In genomic region chr6:28848756-28849155, GRCh38 we compare ENCODE assay signal across 8 cellular contexts.
DNase-seq lines count a peak whose midpoint lies in the region; TF ChIP-seq lines count a peak whose summit lies in the region.
"Not testable (repeated sequence)": the region's sequence is repeated elsewhere in the genome, so short reads cannot be mapped to it uniquely, and the experiment has no call there.

No MANE protein-coding gene starts in this region.

- peak; percentile 27 for TF ChIP-seq CTCF in C4-2B (conservative IDR thresholded peaks at IDR 0.05)
- TF ChIP-seq CTCF in GM13977 (IDR thresholded peaks at IDR 0.05; ENCODE audit: extremely low read depth, insufficient read depth, missing control alignments), result peak; percentile 6
- TF ChIP-seq CTCF in SU-DHL-6 (IDR thresholded peaks at IDR 0.05; ENCODE audit: insufficient read depth, low read length, poor library complexity, severe bottlenecking), result peak; percentile 12
- peak; percentile 32 for TF ChIP-seq CTCF in epithelial cell of proximal tubule (conservative IDR thresholded peaks at IDR 0.05; ENCODE audit: low read depth, low read length)

- in situ Hi-C loops in GM13977 (cut with MboI; ENCODE audit: low pct_unique_long_range_greater_than_20kb, low sequenced_read_pairs, unreplicated experiment), result not testable (repeated sequence)

- H3K4me2 ChIP-seq in SU-DHL-6 (ENCODE audit: low read depth, low read length, poor library complexity, severe bottlenecking), result not testable (repeated sequence)

- not testable (repeated sequence) for H2AFZ ChIP-seq in SU-DHL-6 (ENCODE audit: low read depth, low read length, severe bottlenecking)

- H3K4me3 ChIP-seq in SU-DHL-6 (ENCODE audit: insufficient read depth, low read length, poor library complexity, severe bottlenecking); epithelial cell of proximal tubule (ENCODE audit: low read depth, low read length): not testable (repeated sequence)

- not testable (repeated sequence) for H3K79me2 ChIP-seq in SU-DHL-6 (ENCODE audit: insufficient read depth, low read length)

- POLR2A ChIA-PET in activated CD4-positive, alpha-beta T cell treated with anti-CD3 and anti-CD28 coated beads, Interleukin-2, amount 10 ng/mL, durations not matched to agents 7 days and 5 days (lab: Charles Lee), result interaction anchor here (0.7 kb wide), 1 partner anchor 281 kb away, joined by 3 read pairs; no protein-coding TSS in a partner anchor

- CTCF ChIA-PET in activated CD4-positive, alpha-beta T cell treated with anti-CD3 and anti-CD28 coated beads, Interleukin-2, amount 10 ng/mL, durations not matched to agents 7 days and 5 days (lab: Charles Lee), result interaction anchor here (0.8 to 1.7 kb wide), 7 partner anchors 9 to 167 kb away, joined by 3 to 5 read pairs (median 3); partner anchors contain the start of gene TRIM27

- H3K4me3 Mint-ChIP-seq in activated CD4-positive, alpha-beta T cell treated with anti-CD3 and anti-CD28 coated beads, Interleukin-2, amount 10 ng/mL, durations not matched to agents 7 days and 5 days, result not testable (repeated sequence)

- H3K27me3 Mint-ChIP-seq in activated CD4-positive, alpha-beta T cell treated with anti-CD3 and anti-CD28 coated beads, Interleukin-2, amount 10 ng/mL, durations not matched to agents 7 days and 5 days, result peaks cover 39% of the 10 kb centered on the region

- H3K9ac ChIP-seq in SU-DHL-6 (ENCODE audit: low read length), result not testable (repeated sequence)

- not testable (repeated sequence) for H3K9me3 ChIP-seq in SU-DHL-6 (ENCODE audit: insufficient read depth, low read length)

- not testable (repeated sequence) for H3K4me1 Mint-ChIP-seq in activated CD4-positive, alpha-beta T cell treated with anti-CD3 and anti-CD28 coated beads, Interleukin-2, amount 10 ng/mL, durations not matched to agents 7 days and 5 days

- not testable (repeated sequence) for H3F3A ChIP-seq in SU-DHL-6 (ENCODE audit: insufficient read depth)

- DNase-seq in GM13977 (ENCODE audit: low spot score); epithelial cell of proximal tubule (ENCODE audit: low read depth): not testable (repeated sequence)
- DNase-seq in MV-4-11 (lab: John Stamatoyannopoulos, UW), result peak; percentile 54
- peak; percentile 63 for DNase-seq in activated CD4-positive, alpha-beta T cell treated with anti-CD3 and anti-CD28 coated beads, Interleukin-2, amount 10 ng/mL, durations not matched to agents 7 days and 5 days
- DNase-seq in activated T-helper 9 cell treated with anti-CD3 and anti-CD28 coated beads, Interleukin-2, amount 50 U/mL, for 16 hours (ENCODE audit: low read depth), result peak; percentile 3
- DNase-seq in stimulated activated CD4-positive, alpha-beta T cell treated with anti-CD3 and anti-CD28 coated beads, Interleukin-1b, Interleukin-23, amount 100 ng/mL, for 48 hours, result peak; percentile 48

- not testable (repeated sequence) for H3K9me2 ChIP-seq in SU-DHL-6 (replicated peaks; ENCODE audit: insufficient read depth, low read length)

- not testable (repeated sequence) for H3K27me3 ChIP-seq in SU-DHL-6 (ENCODE audit: low read length)

- not testable (repeated sequence) for H4K20me1 ChIP-seq in SU-DHL-6 (ENCODE audit: low read depth, low read length)

- H3K36me3 ChIP-seq in SU-DHL-6 (ENCODE audit: low read length), result not testable (repeated sequence)

- H3K27ac ChIP-seq in C4-2B; SU-DHL-6 (ENCODE audit: low read depth, low read length): not testable (repeated sequence)

- not testable (repeated sequence) for H3K36me3 Mint-ChIP-seq in activated CD4-positive, alpha-beta T cell treated with anti-CD3 and anti-CD28 coated beads, Interleukin-2, amount 10 ng/mL, durations not matched to agents 7 days and 5 days (ENCODE audit: low read depth)

- H3K27ac Mint-ChIP-seq in activated CD4-positive, alpha-beta T cell treated with anti-CD3 and anti-CD28 coated beads, Interleukin-2, amount 10 ng/mL, durations not matched to agents 7 days and 5 days, result not testable (repeated sequence)

- not testable (repeated sequence) for H3K9me3 Mint-ChIP-seq in activated CD4-positive, alpha-beta T cell treated with anti-CD3 and anti-CD28 coated beads, Interleukin-2, amount 10 ng/mL, durations not matched to agents 7 days and 5 days
